ENCODE assay signal across 1 cellular context in the genomic region with DNA sequence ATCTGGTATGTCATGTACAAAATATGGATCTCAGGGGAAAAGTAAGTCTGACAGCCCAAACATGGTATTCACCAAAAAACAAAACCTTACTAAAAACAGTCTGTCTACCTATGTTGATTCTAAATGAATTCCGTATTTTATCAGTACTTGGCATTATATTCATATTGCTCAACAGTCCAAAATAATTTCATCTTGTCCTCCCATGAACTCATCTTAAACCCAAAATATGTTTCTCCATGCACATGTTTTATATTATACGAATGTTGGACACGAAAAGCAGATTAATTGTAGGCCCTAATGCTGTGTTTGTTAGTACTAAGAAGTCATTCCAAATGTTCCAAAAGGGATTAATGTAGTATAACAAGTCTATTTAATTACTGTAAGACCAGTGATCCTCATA.
TF ChIP-seq lines count a peak whose summit lies in the region.

No MANE protein-coding gene starts in this region.

TF ChIP-seq in HepG2, 621 proteins besides CTCF, POLR2A, EP300 and RAD21 (continued from another document):
- TF ChIP-seq, protein P1, sequence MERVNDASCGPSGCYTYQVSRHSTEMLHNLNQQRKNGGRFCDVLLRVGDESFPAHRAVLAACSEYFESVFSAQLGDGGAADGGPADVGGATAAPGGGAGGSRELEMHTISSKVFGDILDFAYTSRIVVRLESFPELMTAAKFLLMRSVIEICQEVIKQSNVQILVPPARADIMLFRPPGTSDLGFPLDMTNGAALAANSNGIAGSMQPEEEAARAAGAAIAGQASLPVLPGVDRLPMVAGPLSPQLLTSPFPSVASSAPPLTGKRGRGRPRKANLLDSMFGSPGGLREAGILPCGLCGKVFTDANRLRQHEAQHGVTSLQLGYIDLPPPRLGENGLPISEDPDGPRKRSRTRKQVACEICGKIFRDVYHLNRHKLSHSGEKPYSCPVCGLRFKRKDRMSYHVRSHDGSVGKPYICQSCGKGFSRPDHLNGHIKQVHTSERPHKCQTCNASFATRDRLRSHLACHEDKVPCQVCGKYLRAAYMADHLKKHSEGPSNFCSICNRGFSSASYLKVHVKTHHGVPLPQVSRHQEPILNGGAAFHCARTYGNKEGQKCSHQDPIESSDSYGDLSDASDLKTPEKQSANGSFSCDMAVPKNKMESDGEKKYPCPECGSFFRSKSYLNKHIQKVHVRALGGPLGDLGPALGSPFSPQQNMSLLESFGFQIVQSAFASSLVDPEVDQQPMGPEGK (CRISPR knock-in tag; IDR thresholded peaks at IDR 0.05) = no peak
- TF ChIP-seq ISX (CRISPR knock-in tag; conservative IDR thresholded peaks at IDR 0.05) (no peak), ATF7 (IDR thresholded peaks at IDR 0.05) (no peak), ATF7 (CRISPR knock-in tag; IDR thresholded peaks at IDR 0.05) (no peak), KDM5B (CRISPR knock-in tag; IDR thresholded peaks at IDR 0.05; ENCODE audit: borderline replicate concordance) (no peak), TRIM24 (CRISPR knock-in tag; IDR thresholded peaks at IDR 0.05) (no peak), ZNF772 (CRISPR knock-in tag; IDR thresholded peaks at IDR 0.05) (no peak), HNRNPL (IDR thresholded peaks at IDR 0.05; ENCODE audit: low read depth, low read length) (no peak), ZZZ3 (CRISPR knock-in tag; IDR thresholded peaks at IDR 0.05; ENCODE audit: borderline replicate concordance) (no peak), ETV6 (CRISPR knock-in tag; conservative IDR thresholded peaks at IDR 0.05) (no peak), ZNF776 (CRISPR knock-in tag; IDR thresholded peaks at IDR 0.05) (no peak), TEAD3 (CRISPR knock-in tag; optimal IDR thresholded peaks at IDR 0.05; ENCODE audit: borderline replicate concordance) (no peak), ZNF101 (CRISPR knock-in tag; IDR thresholded peaks at IDR 0.05; ENCODE audit: borderline replicate concordance, low read depth) (no peak), CREM (IDR thresholded peaks at IDR 0.05) (no peak), CREM (CRISPR knock-in tag; IDR thresholded peaks at IDR 0.05) (no peak), ZNF720 (CRISPR knock-in tag; IDR thresholded peaks at IDR 0.05) (no peak)
- TF ChIP-seq, protein P2, sequence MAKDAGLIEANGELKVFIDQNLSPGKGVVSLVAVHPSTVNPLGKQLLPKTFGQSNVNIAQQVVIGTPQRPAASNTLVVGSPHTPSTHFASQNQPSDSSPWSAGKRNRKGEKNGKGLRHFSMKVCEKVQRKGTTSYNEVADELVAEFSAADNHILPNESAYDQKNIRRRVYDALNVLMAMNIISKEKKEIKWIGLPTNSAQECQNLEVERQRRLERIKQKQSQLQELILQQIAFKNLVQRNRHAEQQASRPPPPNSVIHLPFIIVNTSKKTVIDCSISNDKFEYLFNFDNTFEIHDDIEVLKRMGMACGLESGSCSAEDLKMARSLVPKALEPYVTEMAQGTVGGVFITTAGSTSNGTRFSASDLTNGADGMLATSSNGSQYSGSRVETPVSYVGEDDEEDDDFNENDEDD (CRISPR knock-in tag; IDR thresholded peaks at IDR 0.05; ENCODE audit: borderline replicate concordance) = no peak
- TF ChIP-seq, protein P3, sequence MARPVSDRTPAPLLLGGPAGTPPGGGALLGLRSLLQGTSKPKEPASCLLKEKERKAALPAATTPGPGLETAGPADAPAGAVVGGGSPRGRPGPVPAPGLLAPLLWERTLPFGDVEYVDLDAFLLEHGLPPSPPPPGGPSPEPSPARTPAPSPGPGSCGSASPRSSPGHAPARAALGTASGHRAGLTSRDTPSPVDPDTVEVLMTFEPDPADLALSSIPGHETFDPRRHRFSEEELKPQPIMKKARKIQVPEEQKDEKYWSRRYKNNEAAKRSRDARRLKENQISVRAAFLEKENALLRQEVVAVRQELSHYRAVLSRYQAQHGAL (CRISPR knock-in tag; IDR thresholded peaks at IDR 0.05; ENCODE audit: not compliant biosample characterization) = no peak
- TF ChIP-seq, protein P4, sequence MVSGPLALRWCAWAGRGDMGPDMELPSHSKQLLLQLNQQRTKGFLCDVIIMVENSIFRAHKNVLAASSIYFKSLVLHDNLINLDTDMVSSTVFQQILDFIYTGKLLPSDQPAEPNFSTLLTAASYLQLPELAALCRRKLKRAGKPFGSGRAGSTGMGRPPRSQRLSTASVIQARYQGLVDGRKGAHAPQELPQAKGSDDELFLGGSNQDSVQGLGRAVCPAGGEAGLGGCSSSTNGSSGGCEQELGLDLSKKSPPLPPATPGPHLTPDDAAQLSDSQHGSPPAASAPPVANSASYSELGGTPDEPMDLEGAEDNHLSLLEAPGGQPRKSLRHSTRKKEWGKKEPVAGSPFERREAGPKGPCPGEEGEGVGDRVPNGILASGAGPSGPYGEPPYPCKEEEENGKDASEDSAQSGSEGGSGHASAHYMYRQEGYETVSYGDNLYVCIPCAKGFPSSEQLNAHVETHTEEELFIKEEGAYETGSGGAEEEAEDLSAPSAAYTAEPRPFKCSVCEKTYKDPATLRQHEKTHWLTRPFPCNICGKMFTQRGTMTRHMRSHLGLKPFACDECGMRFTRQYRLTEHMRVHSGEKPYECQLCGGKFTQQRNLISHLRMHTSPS (CRISPR knock-in tag; IDR thresholded peaks at IDR 0.05; ENCODE audit: low read depth) = no peak
